Comparison of ENCODE assay signal across 7 cellular contexts in genomic region chr10:46529742-46530141, GRCh38. TPM values are rescaled to one million over a fixed set of nuclear protein-coding genes. Genes with fewer than 3 reads are reported as not detected.
"Had no signal": no experiment of that assay in that cellular context is flagged by ENCODE, and none has a peak within 500 bp of the region (broad histone marks: within the 10 kb centered on the region; RNA-seq: fewer than 3 reads in every experiment).

No MANE protein-coding gene starts in this region.

RNA-seq across cellular contexts. Expression of gene GPRIN2, which starts 26.7 kb away (rescaled TPM):
- total RNA-seq: activated CD4-positive, alpha-beta T cell treated with anti-CD3 and anti-CD28 coated beads, Interleukin-2, amount 10 ng/mL, durations not matched to agents 24 days and 14 days; activated CD8-positive, alpha-beta memory T cell treated with anti-CD3 and anti-CD28 coated beads, Interleukin-2, amount 10 ng/mL, durations not matched to agents 7 days and 5 days; activated T-cell treated with anti-CD3 and anti-CD28 coated beads, Interleukin-2, amount 50 U/mL, for 4 hours; Right ventricle myocardium superior; SJCRH30; T-helper 1 cell treated with Interleukin-12 subunit alpha and Interleukin-12 subunit beta and Interleukin-4 antibody, amounts not matched to agents 30 ng/mL and 1 ng/mL, for 36 hours had no signal
- polyA plus RNA-seq: IMR-90 had no signal

RNA-seq across cellular contexts. Expression of gene SYT15, which starts 49.2 kb away (rescaled TPM):
- total RNA-seq: SJCRH30 had no signal
